In genomic region chr12:109934026-109934425, GRCh38 we compare ENCODE assay signal across 9 cellular contexts. TPM values are rescaled to one million over a fixed set of nuclear protein-coding genes. Genes with fewer than 3 reads are reported as not detected.
DNase-seq lines count a peak whose midpoint lies in the region; ATAC-seq, FAIRE-seq and TF ChIP-seq lines count a peak whose summit lies in the region.
"Had no signal": no experiment of that assay in that cellular context is flagged by ENCODE, and none has a peak within 500 bp of the region (broad histone marks: within the 10 kb centered on the region; RNA-seq: fewer than 3 reads in every experiment).

No MANE protein-coding gene starts in this region.

- TF ChIP-seq CTCF in 22Rv1 (IDR thresholded peaks at IDR 0.05) (peak; percentile 41), fibroblast of pulmonary artery (IDR thresholded peaks at IDR 0.05; ENCODE audit: low read length, missing control alignments) (peak; percentile 46)

- peak; percentile 49 for DNase-seq in ELR (ENCODE audit: low read depth)
- no peak for DNase-seq in fibroblast of pulmonary artery (ENCODE audit: low read depth)
- no peak for DNase-seq in MG63
- DNase-seq in urothelium cell line (ENCODE audit: low spot score): no peak
- no peak for DNase-seq in SHP77 (lab: John Stamatoyannopoulos, UW)
- DNase-seq: natural killer cell had no signal

- ATAC-seq in SK-N-SH treated with all-trans-retinoic acid at 6 μM for 48 hours: peak; percentile 49; the same call in 2 of the 3 replicates
- ATAC-seq in HG03469 (IDR thresholded peaks at IDR 0.05; ENCODE audit: unreplicated experiment): no peak
- ATAC-seq: natural killer cell had no signal

- no peaks in the 10 kb centered on the region for H3K9me3 ChIP-seq in MG63

- H3K27ac ChIP-seq in 22Rv1: no peak overlapping the region

- H3K27me3 ChIP-seq in MG63: no peaks in the 10 kb centered on the region

- H3K4me3 ChIP-seq in fibroblast of pulmonary artery (replicated peaks; ENCODE audit: low read depth, low read length) (no peak overlapping the region), MG63 (no peak overlapping the region)

- H3K36me3 ChIP-seq in MG63: peaks cover 49% of the 10 kb centered on the region

- FAIRE-seq in urothelium cell line (lab: Jason Lieb, UNC): no peak

TF ChIP-seq in SK-N-SH treated with all-trans-retinoic acid at 6 μM for 48 hours, 23 proteins besides CTCF, POLR2A, EP300 and RAD21:
- no peak for TF ChIP-seq CSRNP3 (CRISPR knock-in tag; IDR thresholded peaks at IDR 0.05)
- no peak for TF ChIP-seq TCF4 (CRISPR knock-in tag; IDR thresholded peaks at IDR 0.05; ENCODE audit: borderline replicate concordance)
- no peak for TF ChIP-seq ESRRG (CRISPR knock-in tag; IDR thresholded peaks at IDR 0.05)
- TF ChIP-seq PPARA (CRISPR knock-in tag; IDR thresholded peaks at IDR 0.05; ENCODE audit: borderline replicate concordance): no peak
- no peak for TF ChIP-seq ZC3H10 (CRISPR knock-in tag; IDR thresholded peaks at IDR 0.05)
- no peak for TF ChIP-seq POU6F1 (CRISPR knock-in tag; IDR thresholded peaks at IDR 0.05; ENCODE audit: borderline replicate concordance, low read depth)
- no peak for TF ChIP-seq GLIS3 (CRISPR knock-in tag; IDR thresholded peaks at IDR 0.05)

RNA-seq across cellular contexts. Expression of gene TCHP, which starts 34.0 kb away (rescaled TPM):
- 3.6 and 4.0 TPM in 2 replicates for total RNA-seq in MG63 (2014; rRNA removed; shearing (Covaris generic); ENCODE audit: low replicate concordance)

RNA-seq across cellular contexts. Expression of gene GLTP, which starts 53.7 kb away (rescaled TPM):
- 24.0 and 34.2 TPM in 2 replicates for total RNA-seq in MG63 (2014; rRNA removed; shearing (Covaris generic); ENCODE audit: low replicate concordance)
